8 cellular contexts compared by ENCODE assay signal in genomic region chr22:42439821-42440674, GRCh38. TPM values are rescaled to one million over a fixed set of nuclear protein-coding genes. Genes with fewer than 3 reads are reported as not detected.
DNase-seq lines count a peak whose midpoint lies in the region; ATAC-seq and TF ChIP-seq lines count a peak whose summit lies in the region.

No MANE protein-coding gene starts in this region.

- H3K36me3 ChIP-seq in mammary epithelial cell (ENCODE audit: insufficient read depth, low read length) (no peaks in the 10 kb centered on the region), trophoblast cell (ENCODE audit: control insufficient read depth in 1 of 2, insufficient read depth in 2 of 2, low read length in 2 of 2) (no peaks in the 10 kb centered on the region), prostate gland (no peaks in the 10 kb centered on the region)

- H4K91ac ChIP-seq in trophoblast cell (ENCODE audit: low read depth, low read length), result no peak overlapping the region

- H4K12ac ChIP-seq in trophoblast cell (ENCODE audit: low read depth, low read length), result no peak overlapping the region

- dilution Hi-C loops in mammary epithelial cell (cut with HindIII; ENCODE audit: low sequenced_read_pairs), result loop anchor here (5.0 kb wide), 1 partner anchor 323 kb away; no protein-coding TSS in a partner anchor

- intact Hi-C loops in mammary epithelial cell (cut with micrococcal nuclease), result no loop called here
- intact Hi-C loops in prostate gland (cut with DNase I), result loop anchor here (10.0 kb wide), 3 partner anchors 115 to 475 kb away; partner anchors contain the start of genes SEPTIN3 and TCF20

- no peaks in the 10 kb centered on the region for H4K20me1 ChIP-seq in mammary epithelial cell (ENCODE audit: insufficient read depth, low read length)

- no peak for ATAC-seq in GM21526 (IDR thresholded peaks at IDR 0.05; ENCODE audit: low FRiP score, unreplicated experiment)

- no peaks in the 10 kb centered on the region for H3K9me3 ChIP-seq in mammary epithelial cell (replicated peaks; ENCODE audit: insufficient read depth, low read length)
- H3K9me3 ChIP-seq in trophoblast cell (ENCODE audit: insufficient read depth, low read depth, low read length), result no peaks in the 10 kb centered on the region
- no peaks in the 10 kb centered on the region for H3K9me3 ChIP-seq in prostate gland

- H2BK120ac ChIP-seq in trophoblast cell (ENCODE audit: insufficient read depth, low read length, poor library complexity), result no peak overlapping the region

- H3K4me3 ChIP-seq in GM08714 (ENCODE audit: low read length), result peak overlapping the region; percentile 47
- H3K4me3 ChIP-seq in mammary epithelial cell (replicated peaks in 1 of 3; ENCODE audit: insufficient read depth in 1 of 3, low read depth in 2 of 3, low read length in 3 of 3), result peak overlapping the region in 1 of 3 experiments; percentile 4
- no peak overlapping the region for H3K4me3 ChIP-seq in trophoblast cell (ENCODE audit: low read depth, low read length)
- no peak overlapping the region for H3K4me3 ChIP-seq in prostate gland

- H3K27ac ChIP-seq in mammary epithelial cell (ENCODE audit: insufficient read depth, low read depth, low read length), result no peak overlapping the region
- no peak overlapping the region for H3K27ac ChIP-seq in trophoblast cell (ENCODE audit: low read depth, low read length)
- H3K27ac ChIP-seq in prostate gland, result no peak overlapping the region

- H3K4me2 ChIP-seq in mammary epithelial cell (ENCODE audit: insufficient read depth, low read depth, low read length) (peak overlapping the region; percentile 62), trophoblast cell (ENCODE audit: low read length) (no peak overlapping the region)

- H3K79me2 ChIP-seq in mammary epithelial cell (ENCODE audit: insufficient read depth, low read length), result no peaks in the 10 kb centered on the region
- H3K79me2 ChIP-seq in trophoblast cell (ENCODE audit: control insufficient read depth, insufficient read depth, low read length, poor library complexity), result no peaks in the 10 kb centered on the region

- TF ChIP-seq CTCF in mammary epithelial cell (conservative IDR thresholded peaks at IDR 0.05 in 1 of 2, IDR thresholded peaks at IDR 0.05 in 1 of 2; ENCODE audit: extremely low read depth in 1 of 2, insufficient read depth in 1 of 2, low read depth in 1 of 2, low read length in 2 of 2) (no peak), prostate gland (IDR thresholded peaks at IDR 0.05) (no peak), GM20000 (IDR thresholded peaks at IDR 0.05; ENCODE audit: extremely low read depth, missing control alignments) (no peak)

- peak; percentile 52 for DNase-seq in MV-4-11 (lab: John Stamatoyannopoulos, UW)
- peak; percentile 38 for DNase-seq in mammary epithelial cell
- DNase-seq in trophoblast cell, result peak; percentile 29 to 34
- DNase-seq in prostate gland (ENCODE audit: low spot score), result no peak
- DNase-seq in HK-2 (ENCODE audit: unreplicated experiment), result no peak
- no peak for DNase-seq in GM20000 (ENCODE audit: low spot score)

- no peak overlapping the region for H2AK5ac ChIP-seq in trophoblast cell (ENCODE audit: low read length)

- H3K4ac ChIP-seq in trophoblast cell (ENCODE audit: low read depth, low read length), result no peak overlapping the region

- H3K9ac ChIP-seq in mammary epithelial cell (ENCODE audit: insufficient read depth, low read length) (no peak overlapping the region), trophoblast cell (ENCODE audit: low read length) (no peak overlapping the region)

- CTCF ChIA-PET in mammary epithelial cell (lab: Charles Lee; ENCODE audit: low non-redundant PET), result no interaction called here

- no peak overlapping the region for H2BK5ac ChIP-seq in trophoblast cell (ENCODE audit: low read depth, low read length, poor library complexity)

- H3K4me1 ChIP-seq in mammary epithelial cell (ENCODE audit: insufficient read depth, low read length) (peaks cover 28% of the 10 kb centered on the region), trophoblast cell (ENCODE audit: control insufficient read depth in 1 of 2, insufficient read depth in 2 of 2, low read length in 2 of 2) (peaks cover 7 to 11% of the 10 kb centered on the region in 2 experiments), prostate gland (replicated peaks) (peaks cover 11% of the 10 kb centered on the region)

- H2AFZ ChIP-seq in mammary epithelial cell (ENCODE audit: low read depth, low read length) (peak overlapping the region; percentile 71), trophoblast cell (ENCODE audit: insufficient read depth, low read length, poor library complexity) (no peak overlapping the region)

- no TSS peak for BruUV-seq in mammary epithelial cell (replicated peaks; lab: Mats Ljungman, UMichigan)

- H3K14ac ChIP-seq in trophoblast cell (ENCODE audit: low read length), result no peak overlapping the region

- TF ChIP-seq POLR2A in prostate gland (IDR thresholded peaks at IDR 0.05), result no peak

- no peak overlapping the region for H2BK12ac ChIP-seq in trophoblast cell (ENCODE audit: low read length)

- 54% methylated on average over 16 of the region's 20 CpGs for WGBS in mammary epithelial cell (ENCODE audit: low coverage, missing lambda C conversion rate)
- WGBS in trophoblast cell (ENCODE audit: extremely low coverage, insufficient coverage, insufficient read length), result no CpG with 5 or more reads among the region's 20 CpGs
- 64% methylated on average over 20 of the region's 20 CpGs for WGBS in prostate gland

- no peak overlapping the region for H3K23ac ChIP-seq in trophoblast cell (ENCODE audit: low read length)

- no peak overlapping the region for H3K18ac ChIP-seq in trophoblast cell (ENCODE audit: low read length)

- H3K79me1 ChIP-seq in trophoblast cell (ENCODE audit: low read length), result peaks cover 3% of the 10 kb centered on the region

- H3K27me3 ChIP-seq in mammary epithelial cell (ENCODE audit: insufficient read depth, low read length) (no peaks in the 10 kb centered on the region), trophoblast cell (ENCODE audit: insufficient read depth, low read length) (no peaks in the 10 kb centered on the region), prostate gland (replicated peaks; ENCODE audit: insufficient read depth) (no peaks in the 10 kb centered on the region)

- in situ Hi-C loops in mammary epithelial cell (cut with MboI; ENCODE audit: low sequenced_read_pairs in 2 of 2), result loop anchor here (10.0 kb wide), 2 partner anchors 355 to 475 kb away; partner anchors contain the start of gene SEPTIN3 (in 2 of the 2)

- no peak overlapping the region for H4K8ac ChIP-seq in trophoblast cell (ENCODE audit: low read depth, low read length)

RNA-seq across cellular contexts. Expression of gene NFAM1, which starts 7.8 kb away (rescaled TPM):
- total RNA-seq in mammary epithelial cell, result under 1 TPM in 1 of 2 donors, not detected in 1; 0.17 TPM
- polyA plus RNA-seq in mammary epithelial cell, result not detected
- not detected for polyA minus RNA-seq in mammary epithelial cell
- polyA plus RNA-seq in trophoblast cell (2013), result 0.08 and 0.11 TPM in 2 replicates
- 1 to 10 TPM in 1 of 2 donors, under 1 TPM in 1; 0.36 to 2.4 TPM for total RNA-seq in prostate gland

Comparison
In these comparisons a context has a peak if more than half of its experiments do, and no peak if none do; other contexts are left out.
1. DNase-seq: peak in MV-4-11 (single experiment), mammary epithelial cell (single experiment) and trophoblast cell (2 of 2); none in prostate gland (single experiment), HK-2 (single experiment) and GM20000 (single experiment).